11 cellular contexts compared by ENCODE assay signal in genomic region chr18:74282359-74283254, GRCh38. TPM values are rescaled to one million over a fixed set of nuclear protein-coding genes. Genes with fewer than 3 reads are reported as not detected.
DNase-seq lines count a peak whose midpoint lies in the region; ATAC-seq, FAIRE-seq and TF ChIP-seq lines count a peak whose summit lies in the region.
"Had no signal": no experiment of that assay in that cellular context is flagged by ENCODE, and none has a peak within 500 bp of the region (broad histone marks: within the 10 kb centered on the region; RNA-seq: fewer than 3 reads in every experiment).

No MANE protein-coding gene starts in this region.

- H3K27ac ChIP-seq in BLaER1 treated with 17β-estradiol and CSF1 and Interleukin-3, amounts not matched to agents 10 nM and 100 nM: peak overlapping the region in 9 of 11 experiments; percentile 1 to 52 (median 20); a peak in 10 of 22 replicates
- H3K27ac ChIP-seq in GM23338 (ENCODE audit: low read depth) (peak overlapping the region; percentile 90), GM12878 (ENCODE audit: control insufficient read depth, insufficient read depth) (0 out of 2 replicates have a peak overlapping the region, but pooled peaks have one; percentile 1)

- SMC1A ChIA-PET in GM12878 (lab: Charles Lee; ENCODE audit: uncharacterized antibody, unreplicated experiment): interaction anchor here (0.8 kb wide), 1 partner anchor 77 kb away, joined by 3 read pairs; no protein-coding TSS in a partner anchor

- H3K36me3 ChIP-seq in BLaER1 treated with 17β-estradiol and CSF1 and Interleukin-3, amounts not matched to agents 10 nM and 100 nM: peaks cover 0 to 17% (median under 1%) of the 10 kb centered on the region in 11 experiments; a peak in 10 of 22 replicates
- no peaks in the 10 kb centered on the region for H3K36me3 ChIP-seq in GM23338 (ENCODE audit: insufficient read depth)
- H3K36me3 ChIP-seq in GM12878 (ENCODE audit: control insufficient read depth in 2 of 2, insufficient read depth in 2 of 2, low read length in 1 of 2): no peaks in the 10 kb centered on the region; a peak in 1 of 4 replicates

- no peak for FAIRE-seq in GM12878 (lab: Jason Lieb, UNC)

- H3K36me3 Mint-ChIP-seq in GM23338 (ENCODE audit: low read depth): peaks cover 45% of the 10 kb centered on the region
- peaks cover 0 to 3% of the 10 kb centered on the region in 2 donors for H3K36me3 Mint-ChIP-seq in naive B cell
- no peaks in the 10 kb centered on the region for H3K36me3 Mint-ChIP-seq in activated T-helper 1 cell treated with anti-CD3 and anti-CD28 coated beads, Interleukin-12 subunit alpha, Interleukin-12 subunit beta, Interleukin-2, Interleukin-4 antibody, amounts not matched to agents 30 ng/mL and 10 ng/mL and 1 ng/mL, durations not matched to agents 14 hours and 24 hours and 36 hours (ENCODE audit: low read depth)

- in situ Hi-C loops in GM12878 (cut with MboI): no loop called here

- no peak for TF ChIP-seq CTCF in GM23338 (conservative IDR thresholded peaks at IDR 0.05; ENCODE audit: low read depth in 2 of 2)
- TF ChIP-seq CTCF in GM12878 (IDR thresholded peaks at IDR 0.05 in 2 of 3, conservative IDR thresholded peaks at IDR 0.05 in 1 of 3; ENCODE audit: control insufficient read depth in 2 of 3, extremely low read depth in 1 of 3, insufficient read depth in 1 of 3, low read depth in 3 of 3, low read length in 3 of 3): no peak

- H3K9me3 ChIP-seq in BLaER1 treated with 17β-estradiol and CSF1 and Interleukin-3, amounts not matched to agents 10 nM and 100 nM (replicated peaks in 1 of 11): no peaks in the 10 kb centered on the region
- H3K9me3 ChIP-seq in GM12878 (replicated peaks; ENCODE audit: control insufficient read depth, insufficient read depth, low read length): no peaks in the 10 kb centered on the region

- WGBS in GM12878 (ENCODE audit: insufficient coverage, insufficient replicate concordance, low lambda C conversion rate, missing lambda C conversion rate): 73% methylated on average over 13 of the region's 13 CpGs

- peak overlapping the region in 1 of 10 experiments; percentile 7; a peak in 1 of 20 replicates for H3K4me3 ChIP-seq in BLaER1 treated with 17β-estradiol and CSF1 and Interleukin-3, amounts not matched to agents 10 nM and 100 nM
- H3K4me3 ChIP-seq in GM23338 (peak overlapping the region; percentile 35; the same call in 1 of the 2 replicates), GM12878 (no peak overlapping the region)
- H3K4me3 ChIP-seq: dorsolateral prefrontal cortex had no signal

- no peak for TF ChIP-seq RAD21 in GM12878 (IDR thresholded peaks at IDR 0.05; ENCODE audit: insufficient read depth, low read depth, low read length)

- H3K9me2 ChIP-seq in GM23338 (ENCODE audit: insufficient read depth): no peaks in the 10 kb centered on the region

- H3K4me1 Mint-ChIP-seq in GM23338: peaks cover 70% of the 10 kb centered on the region
- peaks cover 37 to 55% (median 40%) of the 10 kb centered on the region in 3 donors for H3K4me1 Mint-ChIP-seq in naive B cell
- H3K4me1 Mint-ChIP-seq in activated T-helper 1 cell treated with anti-CD3 and anti-CD28 coated beads, Interleukin-12 subunit alpha, Interleukin-12 subunit beta, Interleukin-2, Interleukin-4 antibody, amounts not matched to agents 30 ng/mL and 10 ng/mL and 1 ng/mL, durations not matched to agents 14 hours and 24 hours and 36 hours (ENCODE audit: low read depth): peaks cover 24% of the 10 kb centered on the region

- intact Hi-C loops in GM12878 (cut with micrococcal nuclease; ENCODE audit: unreplicated experiment): no loop called here
- intact Hi-C loops in activated T-helper 1 cell treated with anti-CD3 and anti-CD28 coated beads, Interleukin-12 subunit alpha, Interleukin-12 subunit beta, Interleukin-2, Interleukin-4 antibody, amounts not matched to agents 30 ng/mL and 10 ng/mL and 1 ng/mL, durations not matched to agents 14 hours and 24 hours and 36 hours (cut with micrococcal nuclease): no loop called here

- peak overlapping the region; percentile 98 for H3K27ac Mint-ChIP-seq in GM23338
- peak overlapping the region in 4 of 6 donors; percentile 60 to 81 (median 70) for H3K27ac Mint-ChIP-seq in naive B cell
- H3K27ac Mint-ChIP-seq in activated T-helper 1 cell treated with anti-CD3 and anti-CD28 coated beads, Interleukin-12 subunit alpha, Interleukin-12 subunit beta, Interleukin-2, Interleukin-4 antibody, amounts not matched to agents 30 ng/mL and 10 ng/mL and 1 ng/mL, durations not matched to agents 14 hours and 24 hours and 36 hours: no peak overlapping the region

- H3K27me3 Mint-ChIP-seq in GM23338 (ENCODE audit: insufficient read depth, low read depth, poor library complexity): peaks cover 13% of the 10 kb centered on the region
- no peaks in the 10 kb centered on the region for H3K27me3 Mint-ChIP-seq in naive B cell
- H3K27me3 Mint-ChIP-seq in activated T-helper 1 cell treated with anti-CD3 and anti-CD28 coated beads, Interleukin-12 subunit alpha, Interleukin-12 subunit beta, Interleukin-2, Interleukin-4 antibody, amounts not matched to agents 30 ng/mL and 10 ng/mL and 1 ng/mL, durations not matched to agents 14 hours and 24 hours and 36 hours (ENCODE audit: insufficient read depth): peaks cover 6% of the 10 kb centered on the region

- peak; percentile 42 for DNase-seq in GM23338 (ENCODE audit: low spot score)
- DNase-seq in GM12878 (ENCODE audit: low read depth, low spot score): no peak
- no peak for DNase-seq in naive B cell
- DNase-seq in activated CD4-positive, alpha-beta T cell treated with anti-CD3 and anti-CD28 coated beads, Interleukin-2, amount 50 U/mL, for 48 hours: no peak
- DNase-seq in activated CD8-positive, alpha-beta memory T cell treated with anti-CD3 and anti-CD28 coated beads for 24 hours: no peak
- no peak for DNase-seq in activated T-helper 1 cell treated with anti-CD3 and anti-CD28 coated beads, Interleukin-12 subunit alpha, Interleukin-12 subunit beta, Interleukin-2, Interleukin-4 antibody, amounts not matched to agents 30 ng/mL and 10 ng/mL and 1 ng/mL, durations not matched to agents 14 hours and 24 hours and 36 hours (ENCODE audit: low spot score)

- RAD21 ChIA-PET in GM12878 (lab: Charles Lee; ENCODE audit: unreplicated experiment): no interaction called here

- peaks cover 99% of the 10 kb centered on the region for H3K79me2 ChIP-seq in GM23338 (replicated peaks; ENCODE audit: insufficient read depth)
- H3K79me2 ChIP-seq in GM12878 (ENCODE audit: control insufficient read depth, insufficient read depth, low read length): no peaks in the 10 kb centered on the region; the same call in 1 of the 2 replicates

- H3K4me3 Mint-ChIP-seq in GM23338 (peak overlapping the region; percentile 59), naive B cell (peak overlapping the region in 4 of 8 donors; percentile 6 to 75 (median 46))
- no peak overlapping the region for H3K4me3 Mint-ChIP-seq in activated T-helper 1 cell treated with anti-CD3 and anti-CD28 coated beads, Interleukin-12 subunit alpha, Interleukin-12 subunit beta, Interleukin-2, Interleukin-4 antibody, amounts not matched to agents 30 ng/mL and 10 ng/mL and 1 ng/mL, durations not matched to agents 14 hours and 24 hours and 36 hours

- peaks cover 6% of the 10 kb centered on the region; the same call in 1 of the 2 replicates for H3F3A ChIP-seq in GM23338 (replicated peaks; ENCODE audit: low read depth)

- no peaks in the 10 kb centered on the region for H3K27me3 ChIP-seq in BLaER1 treated with 17β-estradiol and CSF1 and Interleukin-3, amounts not matched to agents 10 nM and 100 nM
- H3K27me3 ChIP-seq in GM23338 (ENCODE audit: insufficient read depth): no peaks in the 10 kb centered on the region
- no peaks in the 10 kb centered on the region for H3K27me3 ChIP-seq in GM12878 (replicated peaks in 1 of 2; ENCODE audit: control insufficient read depth in 2 of 2, insufficient read depth in 2 of 2, low read length in 1 of 2)
- H3K27me3 ChIP-seq: dorsolateral prefrontal cortex had no signal

- TF ChIP-seq POLR2A in GM12878 (IDR thresholded peaks at IDR 0.05; ENCODE audit: low read depth, low read length): no peak
- no peak for TF ChIP-seq POLR2A in GM18505 (IDR thresholded peaks at IDR 0.05; ENCODE audit: borderline replicate concordance, extremely low read depth, insufficient read depth, insufficient read length)

- CTCF ChIA-PET in GM12878 (lab: Yijun Ruan, JAX): no interaction called here

- H3K9me3 Mint-ChIP-seq in GM23338 (peaks cover 2% of the 10 kb centered on the region; the same call in 2 of the 3 replicates), naive B cell (no peaks in the 10 kb centered on the region)
- H3K9me3 Mint-ChIP-seq in activated T-helper 1 cell treated with anti-CD3 and anti-CD28 coated beads, Interleukin-12 subunit alpha, Interleukin-12 subunit beta, Interleukin-2, Interleukin-4 antibody, amounts not matched to agents 30 ng/mL and 10 ng/mL and 1 ng/mL, durations not matched to agents 14 hours and 24 hours and 36 hours: no peaks in the 10 kb centered on the region

- BruUV-seq in GM12878 (replicated peaks; lab: Mats Ljungman, UMichigan): no TSS peak

- peaks cover 0 to 14% (median 0%) of the 10 kb centered on the region in 11 experiments; a peak in 4 of 22 replicates for H4K20me1 ChIP-seq in BLaER1 treated with 17β-estradiol and CSF1 and Interleukin-3, amounts not matched to agents 10 nM and 100 nM
- peaks cover 6% of the 10 kb centered on the region; the same call in 1 of the 2 replicates for H4K20me1 ChIP-seq in GM23338 (replicated peaks; ENCODE audit: insufficient read depth)
- no peaks in the 10 kb centered on the region for H4K20me1 ChIP-seq in GM12878 (ENCODE audit: control insufficient read depth, insufficient read depth)

- POLR2A ChIA-PET in GM12878 (lab: Charles Lee): interaction anchor here (1.0 kb wide), 1 partner anchor 15 kb away, joined by 3 read pairs; no protein-coding TSS in a partner anchor

- peaks cover 16 to 38% (median 27%) of the 10 kb centered on the region in 10 experiments for H3K4me1 ChIP-seq in BLaER1 treated with 17β-estradiol and CSF1 and Interleukin-3, amounts not matched to agents 10 nM and 100 nM
- peaks cover 66% of the 10 kb centered on the region for H3K4me1 ChIP-seq in GM23338 (ENCODE audit: insufficient read depth)
- H3K4me1 ChIP-seq in GM12878 (ENCODE audit: control insufficient read depth, insufficient read depth, low read length): peaks cover 7% of the 10 kb centered on the region; the same call in 1 of the 2 replicates

- no peak for TF ChIP-seq EP300 in GM12878 (IDR thresholded peaks at IDR 0.05; ENCODE audit: borderline replicate concordance in 1 of 2, control insufficient read depth in 1 of 2, low read depth in 2 of 2, low read length in 2 of 2)

- H2AFZ ChIP-seq in GM23338: no peak overlapping the region
- H2AFZ ChIP-seq in GM12878 (ENCODE audit: control insufficient read depth, low read depth, low read length): peak overlapping the region; percentile 3

- peak overlapping the region; percentile 67 to 91 (median 80) for H3K4me2 ChIP-seq in BLaER1 treated with 17β-estradiol and CSF1 and Interleukin-3, amounts not matched to agents 10 nM and 100 nM
- H3K4me2 ChIP-seq in GM23338: peak overlapping the region; percentile 79
- 0 out of 2 replicates have a peak overlapping the region, but pooled peaks have one; percentile 15 for H3K4me2 ChIP-seq in GM12878 (ENCODE audit: control insufficient read depth, insufficient read depth)

- ATAC-seq in GM23338 (peak; percentile 54), GM12878 (peak; percentile 63), naive B cell (ENCODE audit: low read depth in 2 of 2) (no peak), GM18505 (IDR thresholded peaks at IDR 0.05; ENCODE audit: unreplicated experiment) (no peak)

- peak overlapping the region in 8 of 11 experiments; percentile 29 to 53 (median 40); a peak in 9 of 22 replicates for H3K9ac ChIP-seq in BLaER1 treated with 17β-estradiol and CSF1 and Interleukin-3, amounts not matched to agents 10 nM and 100 nM
- H3K9ac ChIP-seq in GM12878 (ENCODE audit: control insufficient read depth, insufficient read depth, low read length): no peak overlapping the region

RNA-seq across cellular contexts. Expression of gene CYB5A, which starts 9.2 kb away (rescaled TPM):
- total RNA-seq in GM23338 (2014; rRNA removed; shearing (Covaris generic)): 122 and 136 TPM in 2 replicates
- 274 and 283 TPM in 2 replicates for polyA plus RNA-seq in GM23338 (2016; fragmentation: Nextera tagmentation; extraction: Ambion mirVana)
- total RNA-seq in GM12878 (2013; cell fraction: nucleolus; rRNA removed): 49.2 and 49.6 TPM in 2 replicates
- total RNA-seq in GM12878 (2014; rRNA removed): 63.2 and 76.9 TPM in 2 replicates
- total RNA-seq in GM12878 (2014; rRNA removed; fragmentation: Illumina TruSeq; extraction: Trizol): 63.9 and 68.7 TPM in 2 replicates
- total RNA-seq in GM12878 (2021): 60.2 and 60.4 TPM in 2 replicates
- 29.6 TPM for polyA plus RNA-seq in GM12878 (2011; ENCODE audit: low read depth)
- polyA plus RNA-seq in GM12878 (2011; rRNA removed): 106 and 119 TPM in 2 replicates
- 126 and 164 TPM in 2 replicates for polyA plus RNA-seq in GM12878 (2011; cell fraction: cytosol; rRNA removed)
- 57.7 and 65.9 TPM in 2 replicates for polyA plus RNA-seq in GM12878 (2011; cell fraction: nucleus; rRNA removed)
- polyA plus RNA-seq in GM12878 (2012): 46.7 and 56.5 TPM in 2 replicates
- polyA plus RNA-seq in GM12878 (2014; fragmentation: Illumina TruSeq; extraction: Trizol): 78.6 and 87.4 TPM in 2 replicates
- 100 to 1,000 TPM; 120 to 129 TPM for polyA plus RNA-seq in GM12878 (2014; fragmentation: Nextera tagmentation; extraction: Ambion mirVana)
- 57.8 and 76.8 TPM in 2 replicates for polyA plus RNA-seq in GM12878 (2014; rRNA removed)
- polyA plus RNA-seq in GM12878 (2016; fragmentation: Nextera tagmentation; extraction: Ambion mirVana): 100 to 1,000 TPM; 119 to 122 TPM
- polyA minus RNA-seq in GM12878 (2011; rRNA and poly(A)+ RNA removed): 30.7 and 34.2 TPM in 2 replicates
- 8.8 and 20.5 TPM in 2 replicates for polyA minus RNA-seq in GM12878 (2011; cell fraction: cytosol; rRNA and poly(A)+ RNA removed)
- polyA minus RNA-seq in GM12878 (2011; cell fraction: nucleus; rRNA and poly(A)+ RNA removed): 8.0 and 8.1 TPM in 2 replicates
- 100 to 1,000 TPM in 5 of 6 donors, 10 to 100 TPM in 1; 64.2 to 214 (median 151) TPM for polyA plus RNA-seq in naive B cell (ENCODE audit: low read depth in 6 of 6)
- 36.0 and 40.5 TPM in 2 replicates for total RNA-seq in activated T-helper 1 cell treated with anti-CD3 and anti-CD28 coated beads, Interleukin-12 subunit alpha, Interleukin-12 subunit beta, Interleukin-2, Interleukin-4 antibody, amounts not matched to agents 30 ng/mL and 10 ng/mL and 1 ng/mL, durations not matched to agents 14 hours and 24 hours and 36 hours
- total RNA-seq: OCI-LY7 had no signal

RNA-seq across cellular contexts. Expression of gene C18orf63, which starts 33.0 kb away (rescaled TPM):
- total RNA-seq in GM23338 (2014; rRNA removed; shearing (Covaris generic)): not detected in 2 replicates
- polyA plus RNA-seq in GM23338 (2016; fragmentation: Nextera tagmentation; extraction: Ambion mirVana): not detected in 2 replicates
- not detected in 2 replicates for total RNA-seq in GM12878 (2013; cell fraction: nucleolus; rRNA removed)
- total RNA-seq in GM12878 (2014; rRNA removed): not detected in 2 replicates
- not detected in 2 replicates for total RNA-seq in GM12878 (2014; rRNA removed; fragmentation: Illumina TruSeq; extraction: Trizol)
- not detected in 2 replicates for total RNA-seq in GM12878 (2021)
- polyA plus RNA-seq in GM12878 (2011; ENCODE audit: low read depth): not detected
- not detected in 2 replicates for polyA plus RNA-seq in GM12878 (2011; rRNA removed)
- polyA plus RNA-seq in GM12878 (2011; cell fraction: cytosol; rRNA removed): not detected in 2 replicates
- not detected in 2 replicates for polyA plus RNA-seq in GM12878 (2011; cell fraction: nucleus; rRNA removed)
- polyA plus RNA-seq in GM12878 (2012): not detected in 2 replicates
- not detected in 2 replicates for polyA plus RNA-seq in GM12878 (2014; fragmentation: Illumina TruSeq; extraction: Trizol)
- not detected for polyA plus RNA-seq in GM12878 (2014; fragmentation: Nextera tagmentation; extraction: Ambion mirVana)
- not detected in 2 replicates for polyA plus RNA-seq in GM12878 (2014; rRNA removed)
- polyA plus RNA-seq in GM12878 (2016; fragmentation: Nextera tagmentation; extraction: Ambion mirVana): not detected
- polyA minus RNA-seq in GM12878 (2011; rRNA and poly(A)+ RNA removed): not detected in 2 replicates
- polyA minus RNA-seq in GM12878 (2011; cell fraction: cytosol; rRNA and poly(A)+ RNA removed): not detected in 2 replicates
- not detected in 2 replicates for polyA minus RNA-seq in GM12878 (2011; cell fraction: nucleus; rRNA and poly(A)+ RNA removed)
- polyA plus RNA-seq in naive B cell (ENCODE audit: low read depth in 6 of 6): not detected
- total RNA-seq in activated T-helper 1 cell treated with anti-CD3 and anti-CD28 coated beads, Interleukin-12 subunit alpha, Interleukin-12 subunit beta, Interleukin-2, Interleukin-4 antibody, amounts not matched to agents 30 ng/mL and 10 ng/mL and 1 ng/mL, durations not matched to agents 14 hours and 24 hours and 36 hours: not detected in 2 replicates
- total RNA-seq: lower leg skin, OCI-LY7 had no signal

Comparison
In these comparisons a context has a peak if more than half of its experiments do, and no peak if none do; other contexts are left out.
1. H3K27ac ChIP-seq: peak in every context shown above with its lines; median percentile 90 in GM23338; 20 in BLaER1 treated with 17β-estradiol and CSF1 and Interleukin-3, amounts not matched to agents 10 nM and 100 nM; 1 in GM12878.
2. H3K4me2 ChIP-seq: peak in every context shown above with its lines; median percentile 80 in BLaER1 treated with 17β-estradiol and CSF1 and Interleukin-3, amounts not matched to agents 10 nM and 100 nM; 79 in GM23338; 15 in GM12878.
3. ATAC-seq: peak in GM23338 (single experiment) and GM12878 (single experiment); none in naive B cell (0 of 2) and GM18505 (single experiment).